1 cellular context compared by ENCODE assay signal in the genomic region with DNA sequence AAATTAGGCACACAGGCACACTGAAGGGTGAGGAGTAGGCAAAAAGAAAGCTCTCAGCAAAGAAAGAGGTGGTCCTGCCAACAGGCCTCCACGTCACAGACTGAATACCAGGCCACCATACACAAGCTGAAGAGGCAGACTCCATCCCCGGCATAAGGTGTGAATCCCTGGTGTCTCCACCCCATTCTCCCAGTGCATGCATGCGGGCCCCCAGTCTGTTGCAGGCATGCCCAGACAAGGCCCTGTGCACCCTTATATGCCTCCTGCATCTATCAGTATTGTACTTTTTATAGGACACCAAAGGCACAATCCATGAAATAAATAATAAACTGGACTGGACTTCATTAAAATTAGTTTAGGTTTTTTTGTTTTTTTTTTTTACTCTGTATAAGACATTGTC.
TF ChIP-seq lines count a peak whose summit lies in the region.

No MANE protein-coding gene starts in this region.

TF ChIP-seq in GM12878, 131 proteins besides CTCF, POLR2A, EP300 and RAD21:
- TF ChIP-seq, protein P1, sequence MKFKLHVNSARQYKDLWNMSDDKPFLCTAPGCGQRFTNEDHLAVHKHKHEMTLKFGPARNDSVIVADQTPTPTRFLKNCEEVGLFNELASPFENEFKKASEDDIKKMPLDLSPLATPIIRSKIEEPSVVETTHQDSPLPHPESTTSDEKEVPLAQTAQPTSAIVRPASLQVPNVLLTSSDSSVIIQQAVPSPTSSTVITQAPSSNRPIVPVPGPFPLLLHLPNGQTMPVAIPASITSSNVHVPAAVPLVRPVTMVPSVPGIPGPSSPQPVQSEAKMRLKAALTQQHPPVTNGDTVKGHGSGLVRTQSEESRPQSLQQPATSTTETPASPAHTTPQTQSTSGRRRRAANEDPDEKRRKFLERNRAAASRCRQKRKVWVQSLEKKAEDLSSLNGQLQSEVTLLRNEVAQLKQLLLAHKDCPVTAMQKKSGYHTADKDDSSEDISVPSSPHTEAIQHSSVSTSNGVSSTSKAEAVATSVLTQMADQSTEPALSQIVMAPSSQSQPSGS (IDR thresholded peaks at IDR 0.05; ENCODE audit: low read length), result no peak
- TF ChIP-seq RUNX3 (IDR thresholded peaks at IDR 0.05; ENCODE audit: low read length) (no peak), POLR2AphosphoS5 (IDR thresholded peaks at IDR 0.05; ENCODE audit: low read length) (no peak), KAT2A (conservative IDR thresholded peaks at IDR 0.05; ENCODE audit: control insufficient read depth, low read depth, low read length) (no peak), ZNF274 (IDR thresholded peaks at IDR 0.05; ENCODE audit: insufficient read depth, insufficient read length) (no peak), BMI1 (IDR thresholded peaks at IDR 0.05; ENCODE audit: borderline replicate concordance) (no peak), SUZ12 (IDR thresholded peaks at IDR 0.05; ENCODE audit: unreplicated experiment) (no peak), HDAC2 (IDR thresholded peaks at IDR 0.05) (no peak), BHLHE40 (IDR thresholded peaks at IDR 0.05; ENCODE audit: borderline replicate concordance in 1 of 2, low read depth in 2 of 2, low read length in 1 of 2) (no peak), PML (IDR thresholded peaks at IDR 0.05; ENCODE audit: low read length) (no peak), RFX5 (IDR thresholded peaks at IDR 0.05; ENCODE audit: low read depth, low read length) (no peak), CREB1 (IDR thresholded peaks at IDR 0.05; ENCODE audit: low read depth) (no peak), ASH2L (IDR thresholded peaks at IDR 0.05; ENCODE audit: borderline replicate concordance, low read depth) (no peak), LARP7 (IDR thresholded peaks at IDR 0.05) (no peak)
- TF ChIP-seq, protein P2, sequence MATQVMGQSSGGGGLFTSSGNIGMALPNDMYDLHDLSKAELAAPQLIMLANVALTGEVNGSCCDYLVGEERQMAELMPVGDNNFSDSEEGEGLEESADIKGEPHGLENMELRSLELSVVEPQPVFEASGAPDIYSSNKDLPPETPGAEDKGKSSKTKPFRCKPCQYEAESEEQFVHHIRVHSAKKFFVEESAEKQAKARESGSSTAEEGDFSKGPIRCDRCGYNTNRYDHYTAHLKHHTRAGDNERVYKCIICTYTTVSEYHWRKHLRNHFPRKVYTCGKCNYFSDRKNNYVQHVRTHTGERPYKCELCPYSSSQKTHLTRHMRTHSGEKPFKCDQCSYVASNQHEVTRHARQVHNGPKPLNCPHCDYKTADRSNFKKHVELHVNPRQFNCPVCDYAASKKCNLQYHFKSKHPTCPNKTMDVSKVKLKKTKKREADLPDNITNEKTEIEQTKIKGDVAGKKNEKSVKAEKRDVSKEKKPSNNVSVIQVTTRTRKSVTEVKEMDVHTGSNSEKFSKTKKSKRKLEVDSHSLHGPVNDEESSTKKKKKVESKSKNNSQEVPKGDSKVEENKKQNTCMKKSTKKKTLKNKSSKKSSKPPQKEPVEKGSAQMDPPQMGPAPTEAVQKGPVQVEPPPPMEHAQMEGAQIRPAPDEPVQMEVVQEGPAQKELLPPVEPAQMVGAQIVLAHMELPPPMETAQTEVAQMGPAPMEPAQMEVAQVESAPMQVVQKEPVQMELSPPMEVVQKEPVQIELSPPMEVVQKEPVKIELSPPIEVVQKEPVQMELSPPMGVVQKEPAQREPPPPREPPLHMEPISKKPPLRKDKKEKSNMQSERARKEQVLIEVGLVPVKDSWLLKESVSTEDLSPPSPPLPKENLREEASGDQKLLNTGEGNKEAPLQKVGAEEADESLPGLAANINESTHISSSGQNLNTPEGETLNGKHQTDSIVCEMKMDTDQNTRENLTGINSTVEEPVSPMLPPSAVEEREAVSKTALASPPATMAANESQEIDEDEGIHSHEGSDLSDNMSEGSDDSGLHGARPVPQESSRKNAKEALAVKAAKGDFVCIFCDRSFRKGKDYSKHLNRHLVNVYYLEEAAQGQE (IDR thresholded peaks at IDR 0.05; ENCODE audit: low read depth, low read length), result no peak
- TF ChIP-seq, protein P3, sequence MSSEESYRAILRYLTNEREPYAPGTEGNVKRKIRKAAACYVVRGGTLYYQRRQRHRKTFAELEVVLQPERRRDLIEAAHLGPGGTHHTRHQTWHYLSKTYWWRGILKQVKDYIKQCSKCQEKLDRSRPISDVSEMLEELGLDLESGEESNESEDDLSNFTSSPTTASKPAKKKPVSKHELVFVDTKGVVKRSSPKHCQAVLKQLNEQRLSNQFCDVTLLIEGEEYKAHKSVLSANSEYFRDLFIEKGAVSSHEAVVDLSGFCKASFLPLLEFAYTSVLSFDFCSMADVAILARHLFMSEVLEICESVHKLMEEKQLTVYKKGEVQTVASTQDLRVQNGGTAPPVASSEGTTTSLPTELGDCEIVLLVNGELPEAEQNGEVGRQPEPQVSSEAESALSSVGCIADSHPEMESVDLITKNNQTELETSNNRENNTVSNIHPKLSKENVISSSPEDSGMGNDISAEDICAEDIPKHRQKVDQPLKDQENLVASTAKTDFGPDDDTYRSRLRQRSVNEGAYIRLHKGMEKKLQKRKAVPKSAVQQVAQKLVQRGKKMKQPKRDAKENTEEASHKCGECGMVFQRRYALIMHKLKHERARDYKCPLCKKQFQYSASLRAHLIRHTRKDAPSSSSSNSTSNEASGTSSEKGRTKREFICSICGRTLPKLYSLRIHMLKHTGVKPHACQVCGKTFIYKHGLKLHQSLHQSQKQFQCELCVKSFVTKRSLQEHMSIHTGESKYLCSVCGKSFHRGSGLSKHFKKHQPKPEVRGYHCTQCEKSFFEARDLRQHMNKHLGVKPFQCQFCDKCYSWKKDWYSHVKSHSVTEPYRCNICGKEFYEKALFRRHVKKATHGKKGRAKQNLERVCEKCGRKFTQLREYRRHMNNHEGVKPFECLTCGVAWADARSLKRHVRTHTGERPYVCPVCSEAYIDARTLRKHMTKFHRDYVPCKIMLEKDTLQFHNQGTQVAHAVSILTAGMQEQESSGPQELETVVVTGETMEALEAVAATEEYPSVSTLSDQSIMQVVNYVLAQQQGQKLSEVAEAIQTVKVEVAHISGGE (CRISPR knock-in tag; IDR thresholded peaks at IDR 0.05), result no peak
- TF ChIP-seq, protein P4, sequence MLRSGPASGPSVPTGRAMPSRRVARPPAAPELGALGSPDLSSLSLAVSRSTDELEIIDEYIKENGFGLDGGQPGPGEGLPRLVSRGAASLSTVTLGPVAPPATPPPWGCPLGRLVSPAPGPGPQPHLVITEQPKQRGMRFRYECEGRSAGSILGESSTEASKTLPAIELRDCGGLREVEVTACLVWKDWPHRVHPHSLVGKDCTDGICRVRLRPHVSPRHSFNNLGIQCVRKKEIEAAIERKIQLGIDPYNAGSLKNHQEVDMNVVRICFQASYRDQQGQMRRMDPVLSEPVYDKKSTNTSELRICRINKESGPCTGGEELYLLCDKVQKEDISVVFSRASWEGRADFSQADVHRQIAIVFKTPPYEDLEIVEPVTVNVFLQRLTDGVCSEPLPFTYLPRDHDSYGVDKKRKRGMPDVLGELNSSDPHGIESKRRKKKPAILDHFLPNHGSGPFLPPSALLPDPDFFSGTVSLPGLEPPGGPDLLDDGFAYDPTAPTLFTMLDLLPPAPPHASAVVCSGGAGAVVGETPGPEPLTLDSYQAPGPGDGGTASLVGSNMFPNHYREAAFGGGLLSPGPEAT (IDR thresholded peaks at IDR 0.05; ENCODE audit: low read depth), result no peak
